ENCODE assay signal across 13 cellular contexts in genomic region chr3:88002448-88002847, GRCh38. TPM values are rescaled to one million over a fixed set of nuclear protein-coding genes. Genes with fewer than 3 reads are reported as not detected.
DNase-seq lines count a peak whose midpoint lies in the region; ATAC-seq, FAIRE-seq and TF ChIP-seq lines count a peak whose summit lies in the region.
"Had no signal": no experiment of that assay in that cellular context is flagged by ENCODE, and none has a peak within 500 bp of the region (broad histone marks: within the 10 kb centered on the region; RNA-seq: fewer than 3 reads in every experiment).

No MANE protein-coding gene starts in this region.

- H3K27ac ChIP-seq in A673 (ENCODE audit: low read depth, low read length, poor library complexity, severe bottlenecking) (peak overlapping the region; percentile 37), OCI-LY7 (ENCODE audit: low read depth, low read length, poor library complexity, severe bottlenecking) (no peak overlapping the region), pancreas (no peak overlapping the region)
- H3K27ac ChIP-seq: 22Rv1, A549, BLaER1 had no signal

- no peak for FAIRE-seq in pancreas (lab: Jason Lieb, UNC)

- BruUV-seq in A673 (replicated peaks; lab: Mats Ljungman, UMichigan): no TSS peak
- no TSS peak for BruUV-seq in OCI-LY7 (replicated peaks; lab: Mats Ljungman, UMichigan)

- H3K27me3 ChIP-seq in A673 (replicated peaks; ENCODE audit: insufficient read depth, low read depth, low read length, poor library complexity) (no peaks in the 10 kb centered on the region), adipocyte (replicated peaks; ENCODE audit: control insufficient read depth, insufficient read depth, low read length) (no peaks in the 10 kb centered on the region), pancreas (no peaks in the 10 kb centered on the region)
- H3K27me3 ChIP-seq: BLaER1 had no signal

- no peak for DNase-seq in A673 (ENCODE audit: low spot score)
- no peak for DNase-seq in OCI-LY7 (ENCODE audit: low spot score)
- no peak for DNase-seq in adipocyte (ENCODE audit: low read depth)
- no peak for DNase-seq in pancreas
- DNase-seq in posterior vena cava (ENCODE audit: low spot score): no peak
- DNase-seq: DMS79 treated with DMSO at 0.1 percent for 48 hours, GF-D8 had no signal

- H3K9me2 ChIP-seq in OCI-LY7 (ENCODE audit: insufficient read depth, low read length): no peaks in the 10 kb centered on the region

- 39 to 53% methylated on average over 3 of the region's 3 CpGs for WGBS in pancreas, 2 donors

- H3K9me3 ChIP-seq in A673 (ENCODE audit: low read depth, low read length, poor library complexity, severe bottlenecking) (no peaks in the 10 kb centered on the region), OCI-LY7 (ENCODE audit: low read length) (no peaks in the 10 kb centered on the region), adipocyte (ENCODE audit: control insufficient read depth, low read length) (no peaks in the 10 kb centered on the region), pancreas (no peaks in the 10 kb centered on the region)
- H3K9me3 ChIP-seq: A549, BLaER1 had no signal

- no peaks in the 10 kb centered on the region for H4K20me1 ChIP-seq in OCI-LY7 (ENCODE audit: insufficient read depth, low read length)
- H4K20me1 ChIP-seq: BLaER1 had no signal

- intact Hi-C loops in A673 (cut with micrococcal nuclease; ENCODE audit: unreplicated experiment) (loop anchor here (2.0 to 10.0 kb wide), 4 partner anchors 498 to 1225 kb away; partner anchors contain the start of gene VGLL3), OCI-LY7 (cut with micrococcal nuclease; ENCODE audit: unreplicated experiment) (loop anchor here (2.0 to 5.0 kb wide), 2 partner anchors 100 to 178 kb away; no protein-coding TSS in a partner anchor), pancreas (cut with DNase I) (loop anchor here in 1 of 3 donors (10.0 kb wide), 1 partner anchor 708 kb away; no protein-coding TSS in a partner anchor), posterior vena cava (cut with DNase I) (no loop called here)

- no peak overlapping the region for H3K4me2 ChIP-seq in OCI-LY7 (ENCODE audit: low read length)
- H3K4me2 ChIP-seq: A549, BLaER1, GM23338 had no signal

- POLR2A ChIA-PET in A673 (lab: Charles Lee; ENCODE audit: low non-redundant PET) (no interaction called here), OCI-LY7 (lab: Charles Lee) (interaction anchor here (0.6 to 0.7 kb wide), 4 partner anchors 20 to 1374 kb away, joined by 3 to 4 read pairs (median 3); no protein-coding TSS in a partner anchor)

- ATAC-seq in pancreas: peak; percentile 53 to 78 (median 70)
- ATAC-seq in GM21786 (IDR thresholded peaks at IDR 0.05; ENCODE audit: unreplicated experiment): no peak
- no peak for ATAC-seq in GM18870 (IDR thresholded peaks at IDR 0.05; ENCODE audit: unreplicated experiment)
- ATAC-seq: GM23338 had no signal

- TF ChIP-seq CTCF in A673 (conservative IDR thresholded peaks at IDR 0.05; ENCODE audit: low read depth, low read length): no peak
- TF ChIP-seq CTCF in OCI-LY7 (conservative IDR thresholded peaks at IDR 0.05; ENCODE audit: low read length): no peak
- no peak for TF ChIP-seq CTCF in pancreas (IDR thresholded peaks at IDR 0.05)

- H3K4me1 ChIP-seq in A673 (ENCODE audit: insufficient read depth, low read length, poor library complexity, severe bottlenecking) (peaks cover 49% of the 10 kb centered on the region), OCI-LY7 (ENCODE audit: insufficient read depth, low read length, poor library complexity, severe bottlenecking) (peaks cover 9% of the 10 kb centered on the region), adipocyte (ENCODE audit: control insufficient read depth, insufficient read depth, low read length) (no peaks in the 10 kb centered on the region), pancreas (peaks cover 0 to 5% (median 4%) of the 10 kb centered on the region in 3 donors)

- peak overlapping the region; percentile 35; the same call in 1 of the 2 replicates for H2AFZ ChIP-seq in OCI-LY7 (ENCODE audit: low read length)
- H2AFZ ChIP-seq: GM23338 had no signal

- H3K4me3 ChIP-seq in A673 (ENCODE audit: low read depth, low read length, poor library complexity, severe bottlenecking) (no peak overlapping the region), OCI-LY7 (ENCODE audit: low read depth, low read length, poor library complexity, severe bottlenecking) (no peak overlapping the region), adipocyte (ENCODE audit: low read length) (no peak overlapping the region), pancreas (no peak overlapping the region)
- H3K4me3 ChIP-seq: A549, BLaER1, GM23338 had no signal

- H3K36me3 ChIP-seq in A673 (ENCODE audit: insufficient read depth, low read length, poor library complexity, severe bottlenecking): no peaks in the 10 kb centered on the region
- H3K36me3 ChIP-seq in OCI-LY7 (ENCODE audit: insufficient read depth, low read length): no peaks in the 10 kb centered on the region
- no peaks in the 10 kb centered on the region for H3K36me3 ChIP-seq in adipocyte (ENCODE audit: control insufficient read depth, insufficient read depth, low read length, severe bottlenecking)
- H3K36me3 ChIP-seq in pancreas: no peaks in the 10 kb centered on the region
- H3K36me3 ChIP-seq: BLaER1 had no signal

- H3K79me2 ChIP-seq in OCI-LY7 (ENCODE audit: insufficient read depth, low read depth, low read length): no peaks in the 10 kb centered on the region

- H3K9ac ChIP-seq in adipocyte (ENCODE audit: low read length): peak overlapping the region; percentile 21
- H3K9ac ChIP-seq: BLaER1 had no signal

- CTCF ChIA-PET in A673 (lab: Charles Lee): interaction anchor here (0.6 kb wide), 1 partner anchor 434 kb away, joined by 4 read pairs; no protein-coding TSS in a partner anchor
- CTCF ChIA-PET in OCI-LY7 (lab: Charles Lee; ENCODE audit: unreplicated experiment): no interaction called here

RNA-seq across cellular contexts. Expression of gene CGGBP1, which starts 56.4 kb away (rescaled TPM):
- total RNA-seq in A673 (2021) (113 and 120 TPM in 2 replicates), OCI-LY7 (2022) (76.0 and 99.3 TPM in 2 replicates), pancreas (10 to 100 TPM; 17.0 to 40.3 (median 21.1) TPM), posterior vena cava (10 to 100 TPM; 52.7 to 58.4 TPM)
- 52.8 and 54.4 TPM in 2 replicates for total RNA-seq in OCI-LY7 (2014; rRNA removed; shearing (Covaris generic))
- 10 to 100 TPM; 20.0 to 32.1 TPM for polyA plus RNA-seq in pancreas

RNA-seq across cellular contexts. Expression of gene ZNF654, which starts 56.6 kb away (rescaled TPM):
- total RNA-seq in A673 (2021): 21.9 and 25.0 TPM in 2 replicates
- total RNA-seq in OCI-LY7 (2014; rRNA removed; shearing (Covaris generic)): 5.4 and 5.6 TPM in 2 replicates
- 13.3 and 18.5 TPM in 2 replicates for total RNA-seq in OCI-LY7 (2022)
- total RNA-seq in pancreas: 10 to 100 TPM in 1 of 6 donors, 1 to 10 TPM in 5; 4.5 to 11.0 (median 6.7) TPM
- polyA plus RNA-seq in pancreas: 1 to 10 TPM; 1.7 to 3.1 TPM
- 10 to 100 TPM; 20.1 to 20.2 TPM for total RNA-seq in posterior vena cava

Comparison
In these comparisons a context has a peak if more than half of its experiments do, and no peak if none do; other contexts are left out.
1. ATAC-seq: peak in pancreas (4 of 4); none in GM21786 (single experiment) and GM18870 (single experiment).
2. intact Hi-C loops: an anchor here in A673 (2.0 to 10.0 kb wide) and OCI-LY7 (2.0 to 5.0 kb wide); none called in posterior vena cava.